8 cellular contexts compared by ENCODE assay signal in the genomic region with DNA sequence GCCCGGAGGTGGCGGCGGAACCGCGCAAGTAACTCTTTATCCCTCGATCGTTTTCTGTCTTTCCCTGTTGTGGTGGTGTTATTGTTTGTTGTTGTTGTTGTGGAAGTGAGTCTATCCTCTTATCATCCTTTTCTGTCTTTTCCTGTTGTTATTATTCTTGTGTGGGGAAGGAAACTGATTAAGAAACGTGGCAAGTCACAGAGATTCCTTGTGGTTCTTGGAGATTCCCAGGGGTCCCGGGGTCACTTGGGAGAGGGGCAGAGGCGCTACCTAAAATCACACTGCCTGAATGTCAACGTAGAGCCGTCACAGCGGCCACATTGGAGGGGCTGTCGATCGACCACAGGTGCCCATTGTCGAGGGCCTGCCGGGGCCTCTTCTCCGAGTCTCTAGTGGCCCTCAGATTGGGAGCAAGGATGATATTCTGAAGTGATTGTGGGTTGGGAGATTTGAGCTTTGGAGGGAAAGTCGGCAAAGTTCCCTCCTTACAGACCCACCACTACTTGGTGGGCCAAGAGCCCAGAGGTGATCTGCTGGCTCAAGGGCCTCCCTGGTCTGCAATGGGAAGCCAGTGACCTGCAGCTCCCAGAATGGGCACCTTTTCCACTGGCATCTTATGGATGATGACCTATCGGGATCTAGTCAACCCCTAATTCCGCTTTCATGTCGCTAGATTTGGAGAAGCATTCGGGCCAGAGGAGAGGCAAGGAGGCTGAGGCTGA. TPM values are rescaled to one million over a fixed set of nuclear protein-coding genes. Genes with fewer than 3 reads are reported as not detected.
DNase-seq lines count a peak whose midpoint lies in the region.

No MANE protein-coding gene starts in this region.

- H3K4me3 Mint-ChIP-seq in activated naive CD8-positive, alpha-beta T cell treated with anti-CD3 and anti-CD28 coated beads for 36 hours = peak overlapping the region; percentile 94

- peak overlapping the region; percentile 97 for H3K27ac ChIP-seq in subcutaneous abdominal adipose tissue (ENCODE audit: low read depth, low read length)

- H3K27ac Mint-ChIP-seq in activated naive CD8-positive, alpha-beta T cell treated with anti-CD3 and anti-CD28 coated beads for 36 hours = peak overlapping the region; percentile 98

- H3K36me3 Mint-ChIP-seq in activated naive CD8-positive, alpha-beta T cell treated with anti-CD3 and anti-CD28 coated beads for 36 hours = peaks cover 33% of the 10 kb centered on the region

- H3K36me3 ChIP-seq in subcutaneous abdominal adipose tissue (ENCODE audit: control insufficient read depth in 5 of 5, insufficient read depth in 5 of 5, low read length in 5 of 5) = peaks cover 0 to 15% (median 5%) of the 10 kb centered on the region in 5 donors

- peaks cover 6% of the 10 kb centered on the region for H3K9me3 ChIP-seq in iPS-18c (ENCODE audit: control insufficient read depth, insufficient read depth, low read length)
- H3K9me3 ChIP-seq in subcutaneous abdominal adipose tissue (ENCODE audit: control insufficient read depth in 5 of 5, low read length in 5 of 5) = no peaks in the 10 kb centered on the region

- H3K9me3 Mint-ChIP-seq in activated naive CD8-positive, alpha-beta T cell treated with anti-CD3 and anti-CD28 coated beads for 36 hours = no peaks in the 10 kb centered on the region

- H3K9ac ChIP-seq in subcutaneous abdominal adipose tissue (ENCODE audit: low read length in 5 of 5) = peak overlapping the region; percentile 68 to 93 (median 87)

- no peaks in the 10 kb centered on the region for H3K27me3 ChIP-seq in subcutaneous abdominal adipose tissue (ENCODE audit: control insufficient read depth in 5 of 5, insufficient read depth in 4 of 5, low read length in 5 of 5)

- H3K4me1 ChIP-seq in subcutaneous abdominal adipose tissue (ENCODE audit: control insufficient read depth in 5 of 5, insufficient read depth in 5 of 5, low read length in 5 of 5) = peaks cover 0 to 56% (median 32%) of the 10 kb centered on the region in 5 donors

- H3K4me3 ChIP-seq in iPS-18c (ENCODE audit: insufficient read depth, low read depth, low read length) (peak overlapping the region; percentile 49), subcutaneous abdominal adipose tissue (ENCODE audit: low read depth in 1 of 5, low read length in 5 of 5) (peak overlapping the region; percentile 79 to 91 (median 89))

- no peaks in the 10 kb centered on the region for H3K27me3 Mint-ChIP-seq in activated naive CD8-positive, alpha-beta T cell treated with anti-CD3 and anti-CD28 coated beads for 36 hours

- H3K4me1 Mint-ChIP-seq in activated naive CD8-positive, alpha-beta T cell treated with anti-CD3 and anti-CD28 coated beads for 36 hours = peaks cover 55% of the 10 kb centered on the region

- peak; percentile 26 for DNase-seq in DMS79 treated with DMSO at 0.1 percent for 48 hours (lab: John Stamatoyannopoulos, UW)
- DNase-seq in DMS79 (lab: John Stamatoyannopoulos, UW) = no peak
- no peak for DNase-seq in activated naive CD8-positive, alpha-beta T cell treated with anti-CD3 and anti-CD28 coated beads for 36 hours
- DNase-seq in NCI-H2029 treated with DMSO at 0.1 percent for 48 hours (lab: John Stamatoyannopoulos, UW) = no peak
- DNase-seq in effector CD8-positive, alpha-beta T cell (lab: John Stamatoyannopoulos, UW) = no peak
- no peak for DNase-seq in NCI-H1930 (lab: John Stamatoyannopoulos, UW)

RNA-seq across cellular contexts. Expression of a gene that starts 0.8 kb away (rescaled TPM):
- total RNA-seq in activated naive CD8-positive, alpha-beta T cell treated with anti-CD3 and anti-CD28 coated beads for 36 hours = 10 to 100 TPM; 55.2 to 56.5 TPM
